8 cellular contexts compared by ENCODE assay signal in genomic region chr2:70994445-70995226, GRCh38. TPM values are rescaled to one million over a fixed set of nuclear protein-coding genes. Genes with fewer than 3 reads are reported as not detected.
DNase-seq lines count a peak whose midpoint lies in the region; ATAC-seq and TF ChIP-seq lines count a peak whose summit lies in the region.

Gene TEX261, minus strand, starts transcription at chr2:70994873. Its CDS starts 116 bp downstream, at chr2:70994757.

- peak; percentile 58 for TF ChIP-seq CTCF in choroid plexus epithelial cell (conservative IDR thresholded peaks at IDR 0.05; ENCODE audit: low read depth, low read length)

- H3K4me3 Mint-ChIP-seq in activated CD4-positive, alpha-beta T cell treated with anti-CD3 and anti-CD28 coated beads for 36 hours = peak within 1 kb of the TSS; percentile 98

- H3K4me1 Mint-ChIP-seq in activated CD4-positive, alpha-beta T cell treated with anti-CD3 and anti-CD28 coated beads for 36 hours = peaks cover 29% of the 10 kb centered on the region

- POLR2A ChIA-PET in activated CD4-positive, alpha-beta T cell treated with anti-CD3 and anti-CD28 coated beads for 36 hours (lab: Charles Lee) = no interaction called here

- CTCF ChIA-PET in activated CD4-positive, alpha-beta T cell treated with anti-CD3 and anti-CD28 coated beads for 36 hours (lab: Charles Lee) = interaction anchor here (1.0 kb wide), 1 partner anchor 28 kb away, joined by 4 read pairs; no protein-coding TSS in a partner anchor

- no peaks in the 10 kb centered on the region for H3K27me3 ChIP-seq in layer of hippocampus (ENCODE audit: control insufficient read depth, insufficient read depth, low read length)

- H3K36me3 Mint-ChIP-seq in activated CD4-positive, alpha-beta T cell treated with anti-CD3 and anti-CD28 coated beads for 36 hours (ENCODE audit: low read depth) = peaks cover 14% of the 10 kb centered on the region

- no peaks in the 10 kb centered on the region for H3K27me3 Mint-ChIP-seq in activated CD4-positive, alpha-beta T cell treated with anti-CD3 and anti-CD28 coated beads for 36 hours

- DNase-seq in Ammon's horn (ENCODE audit: low spot score) = peak; percentile 90
- peak; percentile 85 for DNase-seq in NCI-H460 (ENCODE audit: extremely low read depth, low read depth)
- DNase-seq in activated CD4-positive, alpha-beta T cell treated with anti-CD3 and anti-CD28 coated beads for 36 hours = peak; percentile 94
- peak; percentile 82 for DNase-seq in choroid plexus epithelial cell (ENCODE audit: low read depth)
- DNase-seq in stimulated activated CD4-positive, alpha-beta T cell treated with anti-CD3 and anti-CD28 coated beads, Interleukin-1b, Interleukin-23, amount 100 ng/mL, for 4 hours (ENCODE audit: low read depth in 2 of 2) = peak; percentile 78 to 90

- ATAC-seq in GM19025 (IDR thresholded peaks at IDR 0.05; ENCODE audit: low read depth, unreplicated experiment) (peak; percentile 94), HG03280 (IDR thresholded peaks at IDR 0.05; ENCODE audit: unreplicated experiment) (peak; percentile 97)
- peak; percentile 97 for ATAC-seq in activated CD4-positive, alpha-beta T cell treated with anti-CD3 and anti-CD28 coated beads for 36 hours

- H3K27ac Mint-ChIP-seq in activated CD4-positive, alpha-beta T cell treated with anti-CD3 and anti-CD28 coated beads for 36 hours = peak within 1 kb of the TSS; percentile 93

- H3K27ac ChIP-seq in layer of hippocampus (ENCODE audit: low read depth, low read length) = peak within 1 kb of the TSS; percentile 65

- peak within 1 kb of the TSS; percentile 94 for H3K4me3 ChIP-seq in choroid plexus epithelial cell (ENCODE audit: low read depth, low read length)

- H3K9me3 Mint-ChIP-seq in activated CD4-positive, alpha-beta T cell treated with anti-CD3 and anti-CD28 coated beads for 36 hours (ENCODE audit: low read depth) = no peaks in the 10 kb centered on the region

- intact Hi-C loops in activated CD4-positive, alpha-beta T cell treated with anti-CD3 and anti-CD28 coated beads for 36 hours (cut with DNase I, micrococcal nuclease) = loop anchor here (1.0 to 10.0 kb wide), 10 partner anchors 9 to 1830 kb away; partner anchors contain the start of genes NAGK (in 2 of the 2), PAIP2B (in 2 of the 2), EXOC6B (in 1 of the 2) and MCEE (in 1 of the 2)

RNA-seq across cellular contexts. Expression of gene TEX261, which starts in this region (rescaled TPM):
- total RNA-seq in NCI-H460 (2014; rRNA removed; shearing (Covaris generic)) = 27.6 and 31.6 TPM in 2 replicates
- 36.0 and 49.1 TPM in 2 replicates for polyA plus RNA-seq in NCI-H460 (2014; cell fraction: nucleus; rRNA removed)
- 10 to 100 TPM; 39.1 to 48.5 TPM for total RNA-seq in activated CD4-positive, alpha-beta T cell treated with anti-CD3 and anti-CD28 coated beads for 36 hours

Comparison
In these comparisons a context has a peak if more than half of its experiments do, and no peak if none do; other contexts are left out.
1. Peak in every context shown above with its lines: DNase-seq, ATAC-seq, H3K4me3 ChIP-seq and H3K27ac ChIP-seq.